Comparison of ENCODE assay signal across 28 cellular contexts in the genomic region with DNA sequence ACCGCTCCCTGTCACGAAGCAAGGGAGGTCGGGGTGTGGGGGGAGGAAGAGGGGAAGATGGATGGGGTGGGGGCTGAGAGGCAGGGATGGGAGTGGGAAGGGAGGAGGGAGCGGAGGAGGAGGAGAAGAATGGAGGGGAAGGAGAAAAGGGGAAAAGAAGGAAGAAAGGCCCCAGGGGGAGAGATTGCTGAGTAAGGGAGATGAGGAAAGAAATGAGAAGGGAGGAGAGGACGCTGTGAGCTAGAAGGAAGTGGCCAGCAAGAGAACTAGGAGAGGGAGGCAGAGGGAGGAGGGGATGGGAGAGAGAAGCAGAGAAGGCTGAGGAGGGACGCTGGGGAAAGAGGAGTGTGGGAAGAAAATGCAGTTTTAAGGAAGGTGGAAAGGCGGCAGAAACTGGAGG.
"Had no signal": no experiment of that assay in that cellular context is flagged by ENCODE, and none has a peak within 500 bp of the region (broad histone marks: within the 10 kb centered on the region; RNA-seq: fewer than 3 reads in every experiment).

No MANE protein-coding gene starts in this region.

- H3K27ac ChIP-seq: adrenal gland, body of pancreas, colonic mucosa, epithelial cell of prostate, esophagus squamous epithelium, gastroesophageal sphincter had no signal

- H3K27me3 ChIP-seq: adrenal gland, body of pancreas, colonic mucosa had no signal

- H3K27ac Mint-ChIP-seq: activated CD8-positive, alpha-beta T cell treated with anti-CD3 and anti-CD28 coated beads for 36 hours; activated naive CD4-positive, alpha-beta T cell treated with anti-CD3 and anti-CD28 coated beads for 36 hours; activated naive CD4-positive, alpha-beta T cell treated with anti-CD3 and anti-CD28 coated beads, Interleukin-2, amount 50 U/mL, for 24 hours; activated naive CD8-positive, alpha-beta T cell treated with anti-CD3 and anti-CD28 coated beads for 36 hours; activated naive CD8-positive, alpha-beta T cell treated with anti-CD3 and anti-CD28 coated beads, Interleukin-2, amount 50 U/mL, for 24 hours; activated T-helper 1 cell treated with anti-CD3 and anti-CD28 coated beads, Interleukin-12 subunit alpha, Interleukin-12 subunit beta, Interleukin-2, Interleukin-4 antibody, amounts not matched to agents 30 ng/mL and 10 ng/mL and 1 ng/mL, durations not matched to agents 14 hours and 24 hours and 36 hours; activated T-helper 2 cell treated with anti-CD3 and anti-CD28 coated beads, Interferon-gamma antibody, Interleukin-2, Interleukin-4, amounts not matched to agents 10 μg/mL and 5 μg/mL and 100 μg/mL, durations not matched to agents 14 hours and 24 hours and 36 hours had no signal

- H3K9me3 Mint-ChIP-seq: activated naive CD4-positive, alpha-beta T cell treated with anti-CD3 and anti-CD28 coated beads, Interleukin-2, amount 50 U/mL, for 24 hours; activated naive CD8-positive, alpha-beta T cell treated with anti-CD3 and anti-CD28 coated beads, Interleukin-2, amount 50 U/mL, for 24 hours; activated T-helper 2 cell treated with anti-CD3 and anti-CD28 coated beads, Interferon-gamma antibody, Interleukin-2, Interleukin-4, amounts not matched to agents 10 μg/mL and 5 μg/mL and 100 μg/mL, durations not matched to agents 14 hours and 24 hours and 36 hours had no signal

- DNase-seq: activated CD4-positive, alpha-beta T cell treated with anti-CD3 and anti-CD28 coated beads for 48 hours; activated CD4-positive, alpha-beta T cell treated with anti-CD3 and anti-CD28 coated beads, Interleukin-2, amount 50 U/mL, for 1 hour; activated CD4-positive, alpha-beta T cell treated with anti-CD3 and anti-CD28 coated beads, Interleukin-2, amount 50 U/mL, for 48 hours; activated CD8-positive, alpha-beta memory T cell treated with anti-CD3 and anti-CD28 coated beads for 24 hours; activated CD8-positive, alpha-beta T cell treated with anti-CD3 and anti-CD28 coated beads for 36 hours; activated effector memory CD4-positive, alpha-beta T cell treated with anti-CD3 and anti-CD28 coated beads, Interleukin-2, amount 50 U/mL, for 16 hours; activated naive CD4-positive, alpha-beta T cell treated with anti-CD3 and anti-CD28 coated beads for 36 hours; activated naive CD8-positive, alpha-beta T cell treated with anti-CD3 and anti-CD28 coated beads for 36 hours; activated naive CD8-positive, alpha-beta T cell treated with anti-CD3 and anti-CD28 coated beads, Interleukin-2, amount 50 U/mL, for 24 hours; activated T-cell treated with anti-CD3 and anti-CD28 coated beads, Interleukin-2, amount 50 U/mL, for 48 hours; adrenal gland; amygdala; aorta; body of pancreas; caudate nucleus; colonic mucosa; effector CD8-positive, alpha-beta T cell; esophagus squamous epithelium; foreskin melanocyte; T-helper 2 cell had no signal

- H3K4me3 Mint-ChIP-seq: activated CD8-positive, alpha-beta T cell treated with anti-CD3 and anti-CD28 coated beads for 36 hours; activated naive CD4-positive, alpha-beta T cell treated with anti-CD3 and anti-CD28 coated beads for 36 hours; activated naive CD4-positive, alpha-beta T cell treated with anti-CD3 and anti-CD28 coated beads, Interleukin-2, amount 50 U/mL, for 24 hours; activated naive CD8-positive, alpha-beta T cell treated with anti-CD3 and anti-CD28 coated beads for 36 hours; activated naive CD8-positive, alpha-beta T cell treated with anti-CD3 and anti-CD28 coated beads, Interleukin-2, amount 50 U/mL, for 24 hours; activated T-helper 1 cell treated with anti-CD3 and anti-CD28 coated beads, Interleukin-12 subunit alpha, Interleukin-12 subunit beta, Interleukin-2, Interleukin-4 antibody, amounts not matched to agents 30 ng/mL and 10 ng/mL and 1 ng/mL, durations not matched to agents 14 hours and 24 hours and 36 hours had no signal

- H3K4me3 ChIP-seq: adrenal gland, body of pancreas, colonic mucosa, esophagus squamous epithelium, gastroesophageal sphincter had no signal

- H3K36me3 Mint-ChIP-seq: activated naive CD4-positive, alpha-beta T cell treated with anti-CD3 and anti-CD28 coated beads, Interleukin-2, amount 50 U/mL, for 24 hours; activated naive CD8-positive, alpha-beta T cell treated with anti-CD3 and anti-CD28 coated beads for 36 hours had no signal

- H3K4me1 ChIP-seq: adrenal gland, body of pancreas, colonic mucosa, esophagus squamous epithelium, gastroesophageal sphincter had no signal

- H3K4me1 Mint-ChIP-seq: activated naive CD4-positive, alpha-beta T cell treated with anti-CD3 and anti-CD28 coated beads, Interleukin-2, amount 50 U/mL, for 24 hours; activated naive CD8-positive, alpha-beta T cell treated with anti-CD3 and anti-CD28 coated beads for 36 hours; activated naive CD8-positive, alpha-beta T cell treated with anti-CD3 and anti-CD28 coated beads, Interleukin-2, amount 50 U/mL, for 24 hours had no signal

- FAIRE-seq: endometrium, endothelial cell of umbilical vein had no signal

- ATAC-seq: activated CD4-positive, CD25-positive, alpha-beta regulatory T cell treated with anti-CD3 and anti-CD28 coated beads, Interleukin-2, amount 50 U/mL, for 24 hours; activated CD8-positive, alpha-beta T cell treated with anti-CD3 and anti-CD28 coated beads for 36 hours; activated naive CD8-positive, alpha-beta T cell treated with anti-CD3 and anti-CD28 coated beads, Interleukin-2, amount 50 U/mL, for 24 hours; body of pancreas; gastroesophageal sphincter had no signal

- H3K36me3 ChIP-seq: adrenal gland, colonic mucosa, esophagus squamous epithelium, gastroesophageal sphincter had no signal

- H3K9me3 ChIP-seq: adrenal gland, colonic mucosa, esophagus squamous epithelium had no signal
